Comparison of ENCODE assay signal across 18 cellular contexts in genomic region chrX:41348551-41348950, GRCh38. TPM values are rescaled to one million over a fixed set of nuclear protein-coding genes. Genes with fewer than 3 reads are reported as not detected.
DNase-seq lines count a peak whose midpoint lies in the region; ATAC-seq, FAIRE-seq and TF ChIP-seq lines count a peak whose summit lies in the region.
"Had no signal": no experiment of that assay in that cellular context is flagged by ENCODE, and none has a peak within 500 bp of the region (broad histone marks: within the 10 kb centered on the region; RNA-seq: fewer than 3 reads in every experiment).

No MANE protein-coding gene starts in this region.

- H3K4me2 ChIP-seq in HepG2 (ENCODE audit: low read depth, low read length), result no peak overlapping the region

- no peak for TF ChIP-seq RAD21 in HepG2 (CRISPR knock-in tag; IDR thresholded peaks at IDR 0.05)

- H3K4me1 ChIP-seq in HepG2 (ENCODE audit: insufficient read depth, low read length) (no peaks in the 10 kb centered on the region), right lobe of liver (no peaks in the 10 kb centered on the region)

- peaks cover 18% of the 10 kb centered on the region; the same call in 1 of the 2 replicates for H4K20me1 ChIP-seq in HepG2 (ENCODE audit: insufficient read depth, low read length)

- no peak for TF ChIP-seq EP300 in HepG2 (IDR thresholded peaks at IDR 0.05; ENCODE audit: low read depth in 2 of 2, low read length in 2 of 2)
- TF ChIP-seq EP300 in HepG2 (CRISPR knock-in tag; IDR thresholded peaks at IDR 0.05; ENCODE audit: borderline replicate concordance), result no peak

- H3K9me3 ChIP-seq in HepG2 (ENCODE audit: low read length) (no peaks in the 10 kb centered on the region), right lobe of liver (no peaks in the 10 kb centered on the region)

- H3K36me3 Mint-ChIP-seq in IgD-negative memory B cell, result peaks cover 5% of the 10 kb centered on the region
- peaks cover 83% of the 10 kb centered on the region for H3K36me3 Mint-ChIP-seq in central memory CD8-positive, alpha-beta T cell (ENCODE audit: insufficient read depth)
- H3K36me3 Mint-ChIP-seq in osteocyte (ENCODE audit: unreplicated experiment), result peaks cover 47% of the 10 kb centered on the region

- intact Hi-C loops in HepG2 (cut with micrococcal nuclease; ENCODE audit: unreplicated experiment) (no loop called here), right lobe of liver (cut with DNase I) (no loop called here)

- 100% methylated on average over 4 of the region's 4 CpGs for WGBS in HepG2 (ENCODE audit: low lambda C conversion rate)
- WGBS in right lobe of liver (ENCODE audit: insufficient coverage, low coverage, low lambda C conversion rate, missing lambda C conversion rate), result 91% methylated on average over 4 of the region's 4 CpGs

- H3K4me1 Mint-ChIP-seq in IgD-negative memory B cell (peaks cover 15 to 22% (median 18%) of the 10 kb centered on the region in 3 donors), osteocyte (ENCODE audit: unreplicated experiment) (peaks cover 15% of the 10 kb centered on the region)
- peaks cover 16% of the 10 kb centered on the region for H3K4me1 Mint-ChIP-seq in central memory CD8-positive, alpha-beta T cell

- ATAC-seq in HepG2 (no peak), right lobe of liver (no peak), HG03432 (IDR thresholded peaks at IDR 0.05; ENCODE audit: unreplicated experiment) (no peak)
- no peak for ATAC-seq in central memory CD8-positive, alpha-beta T cell (replicated peaks; ENCODE audit: extremely low read depth, poor library complexity, severe bottlenecking)
- ATAC-seq: K562, Right ventricle myocardium inferior had no signal

- no peak for DNase-seq in HepG2 (ENCODE audit: low spot score)
- DNase-seq in right lobe of liver, result no peak
- no peak for DNase-seq in central memory CD8-positive, alpha-beta T cell (ENCODE audit: low spot score in 2 of 2)
- DNase-seq in NCI-H2196 treated with DMSO at 0.1 percent for 48 hours (lab: John Stamatoyannopoulos, UW; ENCODE audit: unreplicated experiment), result no peak
- no peak for DNase-seq in osteocyte (ENCODE audit: extremely low spot score, unreplicated experiment)
- DNase-seq: ACHN, COR-L47, GOT3, NCI-H1105 treated with DMSO at 0.1 percent for 48 hours, NCI-H1694, NCI-H510A treated with DMSO at 0.1 percent for 48 hours, NCI-H774 had no signal

- H3K9ac ChIP-seq in HepG2 (ENCODE audit: insufficient read depth, low read depth, low read length), result no peak overlapping the region

- no peaks in the 10 kb centered on the region for H3K79me2 ChIP-seq in HepG2 (ENCODE audit: insufficient read depth, low read length)

- POLR2A ChIA-PET in HepG2 (lab: Yijun Ruan, JAX), result no interaction called here

- TF ChIP-seq POLR2A in HepG2 (IDR thresholded peaks at IDR 0.05; ENCODE audit: insufficient read depth in 1 of 2, low read depth in 2 of 2, low read length in 2 of 2) (no peak), right lobe of liver (IDR thresholded peaks at IDR 0.05) (no peak)

- CTCF ChIA-PET in HepG2 (lab: Yijun Ruan, JAX; ENCODE audit: low intra/inter-chr PET ratio, low total read pairs), result no interaction called here

- peak overlapping the region in 1 of 4 donors; percentile 16 for H3K4me3 Mint-ChIP-seq in IgD-negative memory B cell
- peak overlapping the region; percentile 25 for H3K4me3 Mint-ChIP-seq in central memory CD8-positive, alpha-beta T cell
- H3K4me3 Mint-ChIP-seq in osteocyte (ENCODE audit: unreplicated experiment), result no peak overlapping the region

- H3K9me3 Mint-ChIP-seq in IgD-negative memory B cell, result no peaks in the 10 kb centered on the region
- H3K9me3 Mint-ChIP-seq in central memory CD8-positive, alpha-beta T cell, result no peaks in the 10 kb centered on the region
- H3K9me3 Mint-ChIP-seq in osteocyte (ENCODE audit: unreplicated experiment), result peaks cover 11% of the 10 kb centered on the region

- in situ Hi-C loops in HepG2 (cut with HindIII; ENCODE audit: extremely low pct_ligation_motif_present, low pct_unique_long_range_greater_than_20kb), result no loop called here

- peak; percentile 72 for FAIRE-seq in HepG2 (lab: Jason Lieb, UNC)
- FAIRE-seq: K562, RCC 7860 had no signal

- no peak overlapping the region for H3K27ac ChIP-seq in HepG2 (ENCODE audit: extremely low read length, insufficient read depth, low read length)
- no peak overlapping the region for H3K27ac ChIP-seq in right lobe of liver
- H3K27ac ChIP-seq: C4-2B had no signal

- BruUV-seq in HepG2 (replicated peaks; lab: Mats Ljungman, UMichigan), result no TSS peak

- H3K27me3 ChIP-seq in HepG2 (ENCODE audit: control insufficient read depth in 1 of 2, insufficient read depth in 2 of 2, low read length in 2 of 2) (no peaks in the 10 kb centered on the region), right lobe of liver (no peaks in the 10 kb centered on the region)

- H2AFZ ChIP-seq in HepG2 (ENCODE audit: low read length), result no peak overlapping the region

- H3K4me3 ChIP-seq in HepG2 (replicated peaks in 1 of 3; ENCODE audit: insufficient read depth in 1 of 3, low read depth in 2 of 3, low read length in 3 of 3) (no peak overlapping the region), right lobe of liver (no peak overlapping the region)
- H3K4me3 ChIP-seq: K562 had no signal

- H3K27ac Mint-ChIP-seq in IgD-negative memory B cell, result peak overlapping the region; percentile 17 to 80 (median 17)
- H3K27ac Mint-ChIP-seq in central memory CD8-positive, alpha-beta T cell (ENCODE audit: low read depth), result no peak overlapping the region
- no peak overlapping the region for H3K27ac Mint-ChIP-seq in osteocyte (ENCODE audit: unreplicated experiment)

- peaks cover 5 to 31% of the 10 kb centered on the region in 2 experiments; a peak in 3 of 5 replicates for H3K36me3 ChIP-seq in HepG2 (replicated peaks in 1 of 2; ENCODE audit: control insufficient read depth in 1 of 2, insufficient read depth in 2 of 2, low read length in 2 of 2)
- H3K36me3 ChIP-seq in right lobe of liver, result peaks cover 28 to 72% (median 44%) of the 10 kb centered on the region in 4 donors

- H3K27me3 Mint-ChIP-seq in IgD-negative memory B cell (no peaks in the 10 kb centered on the region), osteocyte (ENCODE audit: unreplicated experiment) (no peaks in the 10 kb centered on the region)
- no peaks in the 10 kb centered on the region for H3K27me3 Mint-ChIP-seq in central memory CD8-positive, alpha-beta T cell

- TF ChIP-seq CTCF in HepG2 (CRISPR knock-in tag; IDR thresholded peaks at IDR 0.05) (no peak), right lobe of liver (IDR thresholded peaks at IDR 0.05) (no peak), osteocyte (IDR thresholded peaks at IDR 0.05) (no peak)

TF ChIP-seq in HepG2, 621 proteins besides CTCF, POLR2A, EP300 and RAD21 (continues in another document):
- no peak for TF ChIP-seq PRPF4 (IDR thresholded peaks at IDR 0.05; ENCODE audit: low read depth, low read length, poor library complexity, severe bottlenecking)
- TF ChIP-seq ZNF567 (CRISPR knock-in tag; IDR thresholded peaks at IDR 0.05; ENCODE audit: borderline replicate concordance), result no peak
- no peak for TF ChIP-seq MYC (CRISPR knock-in tag; IDR thresholded peaks at IDR 0.05; ENCODE audit: borderline replicate concordance)
- peak; percentile 4; the same call in 1 of the 2 replicates for TF ChIP-seq POLR2AphosphoS5 (IDR thresholded peaks at IDR 0.05; ENCODE audit: low read depth, low read length)
- TF ChIP-seq ZNF713 (CRISPR knock-in tag; IDR thresholded peaks at IDR 0.05), result no peak
- no peak for TF ChIP-seq RXRB (CRISPR knock-in tag; IDR thresholded peaks at IDR 0.05; ENCODE audit: borderline replicate concordance)
- no peak for TF ChIP-seq SSRP1 (CRISPR knock-in tag; IDR thresholded peaks at IDR 0.05)
- TF ChIP-seq ZNF800 (CRISPR knock-in tag; IDR thresholded peaks at IDR 0.05), result no peak

RNA-seq across cellular contexts. Expression of gene DDX3X, which starts 14.6 kb away (rescaled TPM):
- total RNA-seq in HepG2 (2016; rRNA removed; fragmentation: Illumina TruSeq; extraction: Trizol) (239 and 370 TPM in 2 replicates), right lobe of liver (100 to 1,000 TPM in 5 of 6 experiments, 10 to 100 TPM in 1; 85.1 to 210 (median 138) TPM), osteocyte (212 and 215 TPM in 2 replicates)
- 10.9 and 11.5 TPM in 2 replicates for total RNA-seq in HepG2 (2016; cell fraction: cytosol; rRNA removed; fragmentation: Illumina TruSeq; extraction: Trizol; ENCODE audit: low read depth)
- 250 and 342 TPM in 2 replicates for total RNA-seq in HepG2 (2016; cell fraction: insoluble cytoplasmic fraction; rRNA removed; fragmentation: Illumina TruSeq; extraction: Trizol)
- total RNA-seq in HepG2 (2016; cell fraction: membrane; rRNA removed; fragmentation: Illumina TruSeq; extraction: Trizol), result 50.1 and 56.9 TPM in 2 replicates
- 205 and 220 TPM in 2 replicates for total RNA-seq in HepG2 (2016; cell fraction: nucleus; rRNA removed; fragmentation: Illumina TruSeq; extraction: Trizol)
- polyA plus RNA-seq in HepG2 (2011; rRNA removed) (53.0 and 53.5 TPM in 2 replicates), IgD-negative memory B cell (157 TPM)
- 22.8 and 38.5 TPM in 2 replicates for polyA plus RNA-seq in HepG2 (2011; cell fraction: cytosol; rRNA removed)
- 46.9 and 70.9 TPM in 2 replicates for polyA plus RNA-seq in HepG2 (2011; cell fraction: nucleus; rRNA removed)
- polyA plus RNA-seq in HepG2 (2012), result 111 and 117 TPM in 2 replicates
- 3.4 and 4.0 TPM in 2 replicates for polyA plus RNA-seq in HepG2 (2016; cell fraction: cytosol; fragmentation: Illumina TruSeq; extraction: Trizol; ENCODE audit: low read depth)
- 216 and 226 TPM in 2 replicates for polyA plus RNA-seq in HepG2 (2016; cell fraction: insoluble cytoplasmic fraction; fragmentation: Illumina TruSeq; extraction: Trizol; ENCODE audit: low read depth)
- 12.2 and 15.8 TPM in 2 replicates for polyA plus RNA-seq in HepG2 (2016; cell fraction: membrane; fragmentation: Illumina TruSeq; extraction: Trizol; ENCODE audit: low read depth)
- polyA plus RNA-seq in HepG2 (2016; cell fraction: nucleus; fragmentation: Illumina TruSeq; extraction: Trizol; ENCODE audit: insufficient read depth, low read depth), result 181 and 195 TPM in 2 replicates
- 87.7 and 227 TPM in 2 replicates for polyA minus RNA-seq in HepG2 (2011; rRNA and poly(A)+ RNA removed; ENCODE audit: low replicate concordance)
- 89.6 and 98.9 TPM in 2 replicates for polyA minus RNA-seq in HepG2 (2011; cell fraction: cytosol; rRNA and poly(A)+ RNA removed)
- polyA minus RNA-seq in HepG2 (2011; cell fraction: nucleus; rRNA and poly(A)+ RNA removed), result 324 and 365 TPM in 2 replicates

Comparison
In these comparisons a context has a peak if more than half of its experiments do, and no peak if none do; other contexts are left out.
1. H3K27ac Mint-ChIP-seq: peak in IgD-negative memory B cell (3 of 3); none in central memory CD8-positive, alpha-beta T cell (single experiment) and osteocyte (single experiment).